In the genomic region with DNA sequence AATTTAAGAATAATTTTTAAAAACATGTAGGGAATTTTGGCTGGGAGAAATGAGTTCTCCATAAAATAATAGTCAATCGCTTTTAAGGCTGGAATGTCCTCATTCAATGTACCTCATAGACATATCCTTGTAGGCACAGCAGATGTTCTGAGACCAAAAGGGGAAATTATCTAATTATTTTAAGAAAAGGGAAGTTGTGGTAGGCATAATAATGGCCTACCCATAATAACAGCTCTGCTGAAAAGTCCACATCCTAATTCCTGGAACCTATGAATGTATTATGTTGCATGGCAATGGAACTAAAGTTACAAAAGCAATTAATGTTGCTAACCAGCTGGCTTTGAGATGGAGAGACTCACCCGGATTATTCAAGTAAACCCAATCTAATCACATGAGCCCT, we compare ENCODE assay signal across 15 cellular contexts.
A peak's percentile ranks its signal among the peaks of the same experiment; 100 is the strongest.
DNase-seq lines count a peak whose midpoint lies in the region; ATAC-seq lines count a peak whose summit lies in the region.
"Had no signal": no experiment of that assay in that cellular context is flagged by ENCODE, and none has a peak within 500 bp of the region (broad histone marks: within the 10 kb centered on the region; RNA-seq: fewer than 3 reads in every experiment).

No MANE protein-coding gene starts in this region.

- H3K27me3 Mint-ChIP-seq in stimulated activated memory B cell treated with anti-CD40 and anti-IgM and Interleukin-4, amounts not matched to agents 10 μg/mL and 1 μg/mL and 100 μg/mL, for 72 hours, result no peaks in the 10 kb centered on the region
- H3K27me3 Mint-ChIP-seq: activated naive CD4-positive, alpha-beta T cell treated with anti-CD3 and anti-CD28 coated beads, Interleukin-2, amount 50 U/mL, for 24 hours; CD4-positive, CD25-positive, alpha-beta regulatory T cell had no signal

- no peaks in the 10 kb centered on the region for H3K36me3 Mint-ChIP-seq in stimulated activated memory B cell treated with anti-CD40 and anti-IgM and Interleukin-4, amounts not matched to agents 10 μg/mL and 1 μg/mL and 100 μg/mL, for 72 hours
- H3K36me3 Mint-ChIP-seq: activated naive CD4-positive, alpha-beta T cell treated with anti-CD3 and anti-CD28 coated beads, Interleukin-2, amount 50 U/mL, for 24 hours; CD4-positive, CD25-positive, alpha-beta regulatory T cell had no signal

- H3K27ac Mint-ChIP-seq in stimulated activated memory B cell treated with anti-CD40 and anti-IgM and Interleukin-4, amounts not matched to agents 10 μg/mL and 1 μg/mL and 100 μg/mL, for 72 hours, result no peak overlapping the region
- H3K27ac Mint-ChIP-seq: activated naive CD4-positive, alpha-beta T cell treated with anti-CD3 and anti-CD28 coated beads, Interleukin-2, amount 50 U/mL, for 24 hours; CD4-positive, CD25-positive, alpha-beta regulatory T cell; T-helper 1 cell treated with Interleukin-12 subunit alpha and Interleukin-12 subunit beta and Interleukin-4 antibody, amounts not matched to agents 30 μg/mL and 1 μg/mL, for 36 hours had no signal

- peaks cover 5% of the 10 kb centered on the region for H3K9me3 Mint-ChIP-seq in stimulated activated memory B cell treated with anti-CD40 and anti-IgM and Interleukin-4, amounts not matched to agents 10 μg/mL and 1 μg/mL and 100 μg/mL, for 72 hours
- H3K9me3 Mint-ChIP-seq: activated naive CD4-positive, alpha-beta T cell treated with anti-CD3 and anti-CD28 coated beads, Interleukin-2, amount 50 U/mL, for 24 hours; T-helper 1 cell treated with Interleukin-12 subunit alpha and Interleukin-12 subunit beta and Interleukin-4 antibody, amounts not matched to agents 30 μg/mL and 1 μg/mL, for 36 hours had no signal

- ATAC-seq in GM19463 (IDR thresholded peaks at IDR 0.05; ENCODE audit: unreplicated experiment) (peak; percentile 51), HG03378 (IDR thresholded peaks at IDR 0.05; ENCODE audit: unreplicated experiment) (peak; percentile 60)
- ATAC-seq in stimulated activated memory B cell treated with anti-CD40 and anti-IgM and Interleukin-4, amounts not matched to agents 10 μg/mL and 1 μg/mL and 100 μg/mL, for 72 hours, result peak; percentile 84
- ATAC-seq: left colon had no signal

- H3K4me3 Mint-ChIP-seq in stimulated activated memory B cell treated with anti-CD40 and anti-IgM and Interleukin-4, amounts not matched to agents 10 μg/mL and 1 μg/mL and 100 μg/mL, for 72 hours, result no peak overlapping the region
- H3K4me3 Mint-ChIP-seq: activated naive CD4-positive, alpha-beta T cell treated with anti-CD3 and anti-CD28 coated beads, Interleukin-2, amount 50 U/mL, for 24 hours; CD4-positive, CD25-positive, alpha-beta regulatory T cell; T-helper 1 cell treated with Interleukin-12 subunit alpha and Interleukin-12 subunit beta and Interleukin-4 antibody, amounts not matched to agents 30 μg/mL and 1 μg/mL, for 36 hours had no signal

- H3K4me1 Mint-ChIP-seq in stimulated activated memory B cell treated with anti-CD40 and anti-IgM and Interleukin-4, amounts not matched to agents 10 μg/mL and 1 μg/mL and 100 μg/mL, for 72 hours, result peaks cover 50% of the 10 kb centered on the region
- H3K4me1 Mint-ChIP-seq: activated naive CD4-positive, alpha-beta T cell treated with anti-CD3 and anti-CD28 coated beads, Interleukin-2, amount 50 U/mL, for 24 hours; CD4-positive, CD25-positive, alpha-beta regulatory T cell had no signal

- DNase-seq in OCI-M1 (lab: John Stamatoyannopoulos, UW) (peak; percentile 7), middle frontal gyrus (ENCODE audit: extremely low spot score, low spot score) (no peak), DMS114 treated with DMSO at 0.1 percent for 48 hours (lab: John Stamatoyannopoulos, UW; ENCODE audit: unreplicated experiment) (no peak)
- no peak for DNase-seq in activated naive CD4-positive, alpha-beta T cell treated with anti-CD3 and anti-CD28 coated beads, Interleukin-2, amount 50 U/mL, for 16 hours
- DNase-seq: activated CD4-positive, alpha-beta T cell treated with anti-CD3 and anti-CD28 coated beads for 1 hour; CD4-positive, CD25-positive, alpha-beta regulatory T cell; left colon; NCI-H1694; NCI-H510A treated with DMSO at 0.1 percent for 48 hours; posterior cingulate gyrus had no signal
